In the genomic region with DNA sequence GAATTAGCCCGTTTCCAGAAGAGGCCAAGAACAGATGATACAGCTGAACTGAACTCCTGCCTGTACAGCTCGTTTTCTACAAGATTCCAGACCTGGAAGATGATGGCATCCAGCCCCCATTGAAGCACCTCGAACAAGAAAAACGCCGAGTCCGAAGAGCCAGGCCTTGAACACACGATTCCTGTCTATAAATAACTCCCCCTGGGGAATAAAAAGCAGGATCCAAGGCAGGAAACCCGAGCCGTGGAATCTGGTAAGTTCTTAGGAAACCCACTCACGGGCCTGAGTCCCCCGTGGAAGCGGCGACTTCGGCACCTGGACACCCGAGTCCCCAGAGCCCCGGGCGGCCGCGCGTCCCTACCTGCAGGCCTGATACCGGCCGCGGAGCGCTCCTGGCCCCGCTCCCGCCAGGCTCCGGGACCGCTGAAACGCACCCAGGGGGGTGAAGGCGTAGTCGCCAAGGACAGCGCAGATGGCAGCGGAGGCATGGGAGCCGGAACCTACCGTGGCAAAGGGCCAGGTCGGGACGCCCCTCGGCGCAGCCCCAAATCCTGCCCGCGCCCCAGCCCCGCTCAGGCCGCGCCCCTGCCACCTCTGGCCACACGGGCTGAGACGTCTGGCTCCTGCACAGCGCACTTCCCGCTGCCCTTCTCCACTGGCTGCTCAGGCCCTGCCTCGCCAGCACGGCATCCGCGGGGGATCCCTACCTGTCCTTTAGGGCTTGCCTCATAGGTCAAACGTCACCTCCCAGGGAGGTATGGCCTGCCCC, we compare ENCODE assay signal across 8 cellular contexts. TPM values are rescaled to one million over a fixed set of nuclear protein-coding genes. Genes with fewer than 3 reads are reported as not detected.
DNase-seq lines count a peak whose midpoint lies in the region; ATAC-seq and TF ChIP-seq lines count a peak whose summit lies in the region.

No MANE protein-coding gene starts in this region.

- H4K20me1 ChIP-seq in SK-N-SH (ENCODE audit: insufficient read depth) (no peaks in the 10 kb centered on the region), fibroblast of lung (ENCODE audit: control insufficient read depth, extremely low read depth, insufficient read depth, low read length) (no peaks in the 10 kb centered on the region)

- H3K27me3 ChIP-seq in SK-N-SH (ENCODE audit: insufficient read depth), result no peaks in the 10 kb centered on the region
- H3K27me3 ChIP-seq in fibroblast of lung (ENCODE audit: control insufficient read depth, insufficient read depth, low read length), result no peaks in the 10 kb centered on the region

- CTCF ChIA-PET in SK-N-SH (lab: Yijun Ruan, JAX), result interaction anchor here (0.6 to 2.4 kb wide), 5 partner anchors 10 to 117 kb away, joined by 3 to 22 read pairs (median 4); a partner anchor contains a TSS

- no peak for TF ChIP-seq EP300 in SK-N-SH (IDR thresholded peaks at IDR 0.05; ENCODE audit: borderline replicate concordance in 1 of 2, low read depth in 1 of 2, low read length in 1 of 2)

- POLR2A ChIA-PET in SK-N-SH (lab: Yijun Ruan, JAX), result interaction anchor here (0.9 kb wide), 1 partner anchor 107 kb away, joined by 5 read pairs; no protein-coding TSS in a partner anchor

- TF ChIP-seq RAD21 in SK-N-SH (IDR thresholded peaks at IDR 0.05; ENCODE audit: low read length), result no peak

- H3K27me3 Mint-ChIP-seq in T-helper 2 cell treated with Interferon-gamma antibody and Interleukin-4, amounts not matched to agents 5 μg/mL and 100 μg/mL, for 36 hours (ENCODE audit: low read depth), result no peaks in the 10 kb centered on the region
- H3K27me3 Mint-ChIP-seq in neural crest cell (ENCODE audit: low read depth), result peaks cover 24% of the 10 kb centered on the region

- peaks cover 17% of the 10 kb centered on the region for H3K4me1 Mint-ChIP-seq in T-helper 2 cell treated with Interferon-gamma antibody and Interleukin-4, amounts not matched to agents 5 μg/mL and 100 μg/mL, for 36 hours (ENCODE audit: low read depth)
- H3K4me1 Mint-ChIP-seq in neural crest cell, result peaks cover 11% of the 10 kb centered on the region

- H3K36me3 Mint-ChIP-seq in T-helper 2 cell treated with Interferon-gamma antibody and Interleukin-4, amounts not matched to agents 5 μg/mL and 100 μg/mL, for 36 hours (ENCODE audit: low read depth), result no peaks in the 10 kb centered on the region
- no peaks in the 10 kb centered on the region for H3K36me3 Mint-ChIP-seq in neural crest cell (ENCODE audit: low read depth)

- H3K4me2 ChIP-seq in SK-N-SH (no peak overlapping the region), fibroblast of lung (ENCODE audit: extremely low read depth, insufficient read depth, low read length) (peak overlapping the region; percentile 80)

- H3K4me3 Mint-ChIP-seq in T-helper 2 cell treated with Interferon-gamma antibody and Interleukin-4, amounts not matched to agents 5 μg/mL and 100 μg/mL, for 36 hours, result peak overlapping the region; percentile 66
- H3K4me3 Mint-ChIP-seq in neural crest cell, result peak overlapping the region; percentile 38

- H3K79me2 ChIP-seq in SK-N-SH (ENCODE audit: insufficient read depth) (no peaks in the 10 kb centered on the region), fibroblast of lung (ENCODE audit: control insufficient read depth, insufficient read depth, low read length) (no peaks in the 10 kb centered on the region)

- H3K27ac Mint-ChIP-seq in T-helper 2 cell treated with Interferon-gamma antibody and Interleukin-4, amounts not matched to agents 5 μg/mL and 100 μg/mL, for 36 hours, result peak overlapping the region; percentile 36
- H3K27ac Mint-ChIP-seq in neural crest cell (ENCODE audit: unreplicated experiment), result no peak overlapping the region

- ATAC-seq in GM19328 (IDR thresholded peaks at IDR 0.05; ENCODE audit: unreplicated experiment) (no peak), GM21390 (IDR thresholded peaks at IDR 0.05; ENCODE audit: unreplicated experiment) (no peak)

- 73% methylated on average over 8 of the region's 53 CpGs for WGBS in SK-N-SH (ENCODE audit: low lambda C conversion rate)

- DNase-seq in T-helper 2 cell treated with Interferon-gamma antibody and Interleukin-4, amounts not matched to agents 5 μg/mL and 100 μg/mL, for 36 hours (ENCODE audit: low spot score), result no peak
- DNase-seq in T-helper 2 cell (no peak), SK-N-SH (peak; percentile 51), fibroblast of lung (ENCODE audit: low read depth in 2 of 2) (peak in 1 of 2 donors; percentile 11), neural crest cell (ENCODE audit: low read depth, low spot score) (no peak), GM13976 (ENCODE audit: low spot score) (no peak)

- H3K27ac ChIP-seq in SK-N-SH (ENCODE audit: low read depth in 2 of 2, low read length in 1 of 2) (no peak overlapping the region), fibroblast of lung (ENCODE audit: insufficient read depth, low read length) (no peak overlapping the region)

- H3K4me1 ChIP-seq in SK-N-SH (ENCODE audit: control insufficient read depth in 1 of 2, insufficient read depth in 2 of 2, low read depth in 1 of 2, low read length in 1 of 2), result peaks cover 0 to 5% of the 10 kb centered on the region in 2 experiments; a peak in 3 of 4 replicates
- peaks cover 2% of the 10 kb centered on the region for H3K4me1 ChIP-seq in fibroblast of lung (ENCODE audit: control insufficient read depth, extremely low read depth, insufficient read depth, low read length)

- in situ Hi-C loops in GM13976 (cut with MboI; ENCODE audit: low sequenced_read_pairs, unreplicated experiment), result no loop called here

- no peaks in the 10 kb centered on the region for H3K9me2 ChIP-seq in SK-N-SH

- no peaks in the 10 kb centered on the region for H3K9me3 Mint-ChIP-seq in T-helper 2 cell treated with Interferon-gamma antibody and Interleukin-4, amounts not matched to agents 5 μg/mL and 100 μg/mL, for 36 hours
- H3K9me3 Mint-ChIP-seq in neural crest cell, result no peaks in the 10 kb centered on the region

- no peaks in the 10 kb centered on the region for H3K36me3 ChIP-seq in SK-N-SH (replicated peaks in 1 of 2; ENCODE audit: control insufficient read depth in 1 of 2, insufficient read depth in 2 of 2, low read length in 1 of 2)
- H3K36me3 ChIP-seq in fibroblast of lung (ENCODE audit: control insufficient read depth, insufficient read depth, low read length), result no peaks in the 10 kb centered on the region

- peaks cover 9% of the 10 kb centered on the region for H3F3A ChIP-seq in SK-N-SH (replicated peaks; ENCODE audit: insufficient read depth)

- H2AFZ ChIP-seq in SK-N-SH (ENCODE audit: low read depth), result no peak overlapping the region
- peak overlapping the region; percentile 60 for H2AFZ ChIP-seq in fibroblast of lung (ENCODE audit: low read length)

- no peaks in the 10 kb centered on the region for H3K9me3 ChIP-seq in SK-N-SH
- H3K9me3 ChIP-seq in fibroblast of lung (ENCODE audit: control insufficient read depth, insufficient read depth, low read depth, low read length), result no peaks in the 10 kb centered on the region

- no peak for TF ChIP-seq CTCF in SK-N-SH (IDR thresholded peaks at IDR 0.05)
- TF ChIP-seq CTCF in fibroblast of lung (conservative IDR thresholded peaks at IDR 0.05 in 1 of 2, IDR thresholded peaks at IDR 0.05 in 1 of 2; ENCODE audit: low read depth in 1 of 2, low read length in 2 of 2), result no peak
- TF ChIP-seq CTCF in neural crest cell (conservative IDR thresholded peaks at IDR 0.05), result no peak
- TF ChIP-seq CTCF in GM13976 (IDR thresholded peaks at IDR 0.05; ENCODE audit: borderline replicate concordance, control extremely low read depth, extremely low read depth, insufficient read depth, missing control alignments), result no peak

- H3K4me3 ChIP-seq in SK-N-SH (ENCODE audit: low read depth in 2 of 2, low read length in 1 of 2) (no peak overlapping the region), fibroblast of lung (replicated peaks in 1 of 4; ENCODE audit: control extremely low read depth in 1 of 4, insufficient read depth in 1 of 4, low read depth in 3 of 4, low read length in 4 of 4) (peak overlapping the region; percentile 18 to 49 (median 28))

- H3K9ac ChIP-seq in SK-N-SH (no peak overlapping the region), fibroblast of lung (ENCODE audit: insufficient read depth, low read length) (peak overlapping the region; percentile 18)

TF ChIP-seq in SK-N-SH, 30 proteins besides CTCF, POLR2A, EP300 and RAD21 (continues in another document):
- no peak for TF ChIP-seq TCF12 (IDR thresholded peaks at IDR 0.05)
- no peak for TF ChIP-seq FOXM1 (IDR thresholded peaks at IDR 0.05; ENCODE audit: low read depth)
- TF ChIP-seq, protein P1, sequence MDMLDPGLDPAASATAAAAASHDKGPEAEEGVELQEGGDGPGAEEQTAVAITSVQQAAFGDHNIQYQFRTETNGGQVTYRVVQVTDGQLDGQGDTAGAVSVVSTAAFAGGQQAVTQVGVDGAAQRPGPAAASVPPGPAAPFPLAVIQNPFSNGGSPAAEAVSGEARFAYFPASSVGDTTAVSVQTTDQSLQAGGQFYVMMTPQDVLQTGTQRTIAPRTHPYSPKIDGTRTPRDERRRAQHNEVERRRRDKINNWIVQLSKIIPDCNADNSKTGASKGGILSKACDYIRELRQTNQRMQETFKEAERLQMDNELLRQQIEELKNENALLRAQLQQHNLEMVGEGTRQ (IDR thresholded peaks at IDR 0.05; ENCODE audit: borderline replicate concordance, low read depth, low read length), result no peak
- TF ChIP-seq TAF1 (IDR thresholded peaks at IDR 0.05; ENCODE audit: borderline replicate concordance, low read depth, low read length), result no peak
- TF ChIP-seq SIN3A (IDR thresholded peaks at IDR 0.05; ENCODE audit: borderline replicate concordance, low read depth, low read length), result no peak
- no peak for TF ChIP-seq JUND (IDR thresholded peaks at IDR 0.05)
- TF ChIP-seq TEAD4 (IDR thresholded peaks at IDR 0.05; ENCODE audit: borderline replicate concordance, insufficient read depth), result no peak
- no peak for TF ChIP-seq FOSL2 (IDR thresholded peaks at IDR 0.05; ENCODE audit: borderline replicate concordance, low read depth)
- no peak for TF ChIP-seq POLR2AphosphoS5 (IDR thresholded peaks at IDR 0.05; ENCODE audit: low read depth, low read length)
- TF ChIP-seq NFIC (IDR thresholded peaks at IDR 0.05; ENCODE audit: borderline replicate concordance), result no peak

RNA-seq across cellular contexts. Expression of a gene that starts 14.0 kb away (rescaled TPM):
- polyA plus RNA-seq in SK-N-SH (2012; rRNA removed), result 13.0 and 17.7 TPM in 2 replicates
- polyA plus RNA-seq in SK-N-SH (2012; cell fraction: cytosol; rRNA removed), result 12.7 and 13.7 TPM in 2 replicates
- polyA plus RNA-seq in SK-N-SH (2012; cell fraction: nucleus; rRNA removed), result 18.3 and 28.2 TPM in 2 replicates
- 31.3 and 40.0 TPM in 2 replicates for total RNA-seq in fibroblast of lung
- 17.3 and 23.1 TPM in 2 replicates for polyA plus RNA-seq in fibroblast of lung
- 13.9 and 20.4 TPM in 2 replicates for polyA plus RNA-seq in fibroblast of lung (2012)
- 16.9 and 35.3 TPM in 2 replicates for polyA minus RNA-seq in fibroblast of lung (ENCODE audit: low replicate concordance)
- 18.5 and 21.9 TPM in 2 replicates for total RNA-seq in neural crest cell

RNA-seq across cellular contexts. Expression of a gene that starts 26.0 kb away (rescaled TPM):
- polyA plus RNA-seq in SK-N-SH (2012; rRNA removed) (0.03 TPM in 2 replicates), fibroblast of lung (0.03 TPM in 1 of 2 replicates, not detected in the other)
- polyA plus RNA-seq in SK-N-SH (2012; cell fraction: cytosol; rRNA removed), result 0.04 and 0.07 TPM in 2 replicates
- polyA plus RNA-seq in SK-N-SH (2012; cell fraction: nucleus; rRNA removed), result 0.12 TPM in 1 of 2 replicates, not detected in the other
- total RNA-seq in fibroblast of lung (not detected in 2 replicates), neural crest cell (2.6 and 3.2 TPM in 2 replicates)
- not detected in 2 replicates for polyA plus RNA-seq in fibroblast of lung (2012)
- not detected in 2 replicates for polyA minus RNA-seq in fibroblast of lung (ENCODE audit: low replicate concordance)

Comparison
In these comparisons a context has a peak if more than half of its experiments do, and no peak if none do; other contexts are left out.
1. H3K4me3 ChIP-seq: peak in fibroblast of lung (4 of 4); none in SK-N-SH (0 of 2).